In genomic region chr20:63224272-63225081, GRCh38 we compare ENCODE assay signal across 1 cellular context.
TF ChIP-seq lines count a peak whose summit lies in the region.

No MANE protein-coding gene starts in this region.

TF ChIP-seq in HepG2, 621 proteins besides CTCF, POLR2A, EP300 and RAD21 (continued from another document and continues in another):
- 0 out of 2 replicates have a peak, but pooled peaks have one; percentile 44 for TF ChIP-seq ZBED4 (CRISPR knock-in tag; IDR thresholded peaks at IDR 0.05; ENCODE audit: borderline replicate concordance)
- TF ChIP-seq NFYB (CRISPR knock-in tag; IDR thresholded peaks at IDR 0.05), result no peak
- TF ChIP-seq TGIF2 (CRISPR knock-in tag; IDR thresholded peaks at IDR 0.05), result no peak
- TF ChIP-seq ZBTB34 (CRISPR knock-in tag; IDR thresholded peaks at IDR 0.05), result no peak
- no peak for TF ChIP-seq ZNF180 (CRISPR knock-in tag; IDR thresholded peaks at IDR 0.05; ENCODE audit: borderline replicate concordance, low read depth)
- no peak for TF ChIP-seq FOXO4 (CRISPR knock-in tag; conservative IDR thresholded peaks at IDR 0.05)
- no peak for TF ChIP-seq PCBP1 (IDR thresholded peaks at IDR 0.05; ENCODE audit: borderline replicate concordance, low read depth, low read length)
- no peak for TF ChIP-seq ZSCAN22 (CRISPR knock-in tag; IDR thresholded peaks at IDR 0.05)
- 0 out of 2 replicates have a peak, but pooled peaks have one; percentile 22 for TF ChIP-seq NFKB2 (CRISPR knock-in tag; IDR thresholded peaks at IDR 0.05; ENCODE audit: borderline replicate concordance)
- TF ChIP-seq MXD3 (CRISPR knock-in tag; IDR thresholded peaks at IDR 0.05), result no peak
- no peak for TF ChIP-seq ATF3 (CRISPR knock-in tag; IDR thresholded peaks at IDR 0.05)
- no peak for TF ChIP-seq IRF1 (CRISPR knock-in tag; IDR thresholded peaks at IDR 0.05; ENCODE audit: low read depth)
- no peak for TF ChIP-seq ELK4 (CRISPR knock-in tag; IDR thresholded peaks at IDR 0.05; ENCODE audit: borderline replicate concordance)
- no peak for TF ChIP-seq FOSL2 (CRISPR knock-in tag; IDR thresholded peaks at IDR 0.05)
- TF ChIP-seq ZBTB2 (CRISPR knock-in tag; IDR thresholded peaks at IDR 0.05; ENCODE audit: low read depth), result no peak
- TF ChIP-seq ZFP36 (IDR thresholded peaks at IDR 0.05; ENCODE audit: borderline replicate concordance, low read depth, low read length, partially characterized antibody), result no peak
- no peak for TF ChIP-seq SRSF1 (optimal IDR thresholded peaks at IDR 0.05; ENCODE audit: low read depth, low read length)
- TF ChIP-seq HMGXB4 (CRISPR knock-in tag; IDR thresholded peaks at IDR 0.05; ENCODE audit: borderline replicate concordance in 1 of 2, low read depth in 1 of 2), result no peak
- TF ChIP-seq ZNF781 (CRISPR knock-in tag; IDR thresholded peaks at IDR 0.05; ENCODE audit: borderline replicate concordance, not compliant biosample characterization), result no peak
- peak; percentile 37; the same call in 1 of the 2 replicates for TF ChIP-seq NFIB (CRISPR knock-in tag; IDR thresholded peaks at IDR 0.05; ENCODE audit: borderline replicate concordance)
- no peak for TF ChIP-seq BCL3 (CRISPR knock-in tag; IDR thresholded peaks at IDR 0.05)
- no peak for TF ChIP-seq TCF7L2 (IDR thresholded peaks at IDR 0.05; ENCODE audit: low read depth, low read length)
- no peak for TF ChIP-seq WIZ (CRISPR knock-in tag; IDR thresholded peaks at IDR 0.05)
- no peak for TF ChIP-seq MLXIP (CRISPR knock-in tag; IDR thresholded peaks at IDR 0.05; ENCODE audit: borderline replicate concordance)
- TF ChIP-seq STAG1 (CRISPR knock-in tag; IDR thresholded peaks at IDR 0.05), result 0 out of 2 replicates have a peak, but pooled peaks have one; percentile 18
- peak; percentile 20; the same call in 1 of the 2 replicates for TF ChIP-seq ZNF292 (CRISPR knock-in tag; IDR thresholded peaks at IDR 0.05; ENCODE audit: borderline replicate concordance, low read depth)
- no peak for TF ChIP-seq SIX1 (CRISPR knock-in tag; IDR thresholded peaks at IDR 0.05; ENCODE audit: borderline replicate concordance)
- TF ChIP-seq DDIT3 (CRISPR knock-in tag; IDR thresholded peaks at IDR 0.05), result no peak
- TF ChIP-seq ZNF773 (CRISPR knock-in tag; IDR thresholded peaks at IDR 0.05; ENCODE audit: borderline replicate concordance), result no peak
- TF ChIP-seq RBM22 (optimal IDR thresholded peaks at IDR 0.05; ENCODE audit: low read length), result no peak
- no peak for TF ChIP-seq ZBTB26 (CRISPR knock-in tag; IDR thresholded peaks at IDR 0.05; ENCODE audit: borderline replicate concordance)
- TF ChIP-seq ARNTL (CRISPR knock-in tag; IDR thresholded peaks at IDR 0.05), result no peak
